In genomic region chr4:118158946-118159345, GRCh38 we compare ENCODE assay signal across 26 cellular contexts.
"Had no signal": no experiment of that assay in that cellular context is flagged by ENCODE, and none has a peak within 500 bp of the region (broad histone marks: within the 10 kb centered on the region; RNA-seq: fewer than 3 reads in every experiment).

No MANE protein-coding gene starts in this region.

- H3K4me3 ChIP-seq: esophagus squamous epithelium, lower lobe of right lung, sigmoid colon, testis, vagina had no signal

- H3K27ac Mint-ChIP-seq: activated CD8-positive, alpha-beta T cell treated with anti-CD3 and anti-CD28 coated beads, Interleukin-2, amount 10 ng/mL, durations not matched to agents 7 days and 5 days; activated naive CD4-positive, alpha-beta T cell treated with anti-CD3 and anti-CD28 coated beads, Interleukin-2, amount 50 U/mL, for 24 hours; activated T-helper 1 cell treated with anti-CD3 and anti-CD28 coated beads, Interleukin-12 subunit alpha, Interleukin-12 subunit beta, Interleukin-2, Interleukin-4 antibody, amounts not matched to agents 30 ng/mL and 10 ng/mL and 1 ng/mL, durations not matched to agents 14 hours and 24 hours and 36 hours; effector memory CD8-positive, alpha-beta T cell; immature natural killer cell; naive B cell; stimulated activated naive B cell treated with anti-CD40 and anti-IgM and Interleukin-4, amounts not matched to agents 10 μg/mL and 1 μg/mL and 100 μg/mL, for 72 hours; type B pancreatic cell had no signal

- H3K4me1 ChIP-seq: esophagus squamous epithelium, foreskin keratinocyte, lower lobe of right lung, sigmoid colon, testis, vagina had no signal

- H3K27me3 ChIP-seq: brain microvascular endothelial cell, esophagus squamous epithelium, foreskin keratinocyte, sigmoid colon, testis, vagina had no signal

- H3K36me3 Mint-ChIP-seq: activated naive CD4-positive, alpha-beta T cell treated with anti-CD3 and anti-CD28 coated beads, Interleukin-2, amount 50 U/mL, for 24 hours; immature natural killer cell; naive B cell; stimulated activated naive B cell treated with anti-CD40 and anti-IgM and Interleukin-4, amounts not matched to agents 10 μg/mL and 1 μg/mL and 100 μg/mL, for 72 hours; type B pancreatic cell had no signal

- H3K9me3 ChIP-seq: esophagus squamous epithelium, testis had no signal

- H3K4me1 Mint-ChIP-seq: activated naive CD4-positive, alpha-beta T cell treated with anti-CD3 and anti-CD28 coated beads, Interleukin-2, amount 50 U/mL, for 24 hours; immature natural killer cell; naive B cell; stimulated activated naive B cell treated with anti-CD40 and anti-IgM and Interleukin-4, amounts not matched to agents 10 μg/mL and 1 μg/mL and 100 μg/mL, for 72 hours had no signal

- H3K27ac ChIP-seq: brain microvascular endothelial cell, esophagus squamous epithelium, foreskin keratinocyte, lower lobe of right lung, sigmoid colon, testis, vagina, VCaP had no signal

- FAIRE-seq: colon had no signal

- H3K9me3 Mint-ChIP-seq: effector memory CD8-positive, alpha-beta T cell; type B pancreatic cell had no signal

- H3K36me3 ChIP-seq: brain microvascular endothelial cell, esophagus squamous epithelium, lower lobe of right lung, sigmoid colon, vagina had no signal

- DNase-seq: activated CD4-positive, alpha-beta T cell treated with anti-CD3 and anti-CD28 coated beads for 1 hour; activated CD4-positive, alpha-beta T cell treated with anti-CD3 and anti-CD28 coated beads, Interleukin-2, amount 50 U/mL, for 1 hour; activated CD8-positive, alpha-beta T cell treated with anti-CD3 and anti-CD28 coated beads, Interleukin-2, amount 10 ng/mL, durations not matched to agents 7 days and 5 days; activated gamma-delta T cell; aorta; brain microvascular endothelial cell; central memory CD4-positive, alpha-beta T cell; effector memory CD8-positive, alpha-beta T cell; esophagus squamous epithelium; foreskin keratinocyte; immature natural killer cell; lower lobe of right lung; naive B cell; retina; sigmoid colon; stimulated activated CD4-positive, alpha-beta T cell treated with anti-CD3 and anti-CD28 coated beads, Interleukin-2, amount 100 ng/mL, for 48 hours; stimulated activated CD8-positive, alpha-beta memory T cell treated with anti-CD3 and anti-CD28 coated beads, Interleukin-4, amount 100 ng/mL, for 48 hours; stimulated activated naive B cell treated with anti-CD40 and anti-IgM and Interleukin-4, amounts not matched to agents 10 μg/mL and 1 μg/mL and 100 μg/mL, for 72 hours; T-helper 2 cell; testis had no signal

- H3K27me3 Mint-ChIP-seq: activated naive CD4-positive, alpha-beta T cell treated with anti-CD3 and anti-CD28 coated beads, Interleukin-2, amount 50 U/mL, for 24 hours; effector memory CD8-positive, alpha-beta T cell; naive B cell; stimulated activated naive B cell treated with anti-CD40 and anti-IgM and Interleukin-4, amounts not matched to agents 10 μg/mL and 1 μg/mL and 100 μg/mL, for 72 hours; type B pancreatic cell had no signal

- H3K4me3 Mint-ChIP-seq: activated CD8-positive, alpha-beta T cell treated with anti-CD3 and anti-CD28 coated beads, Interleukin-2, amount 10 ng/mL, durations not matched to agents 7 days and 5 days; activated naive CD4-positive, alpha-beta T cell treated with anti-CD3 and anti-CD28 coated beads, Interleukin-2, amount 50 U/mL, for 24 hours; activated T-helper 1 cell treated with anti-CD3 and anti-CD28 coated beads, Interleukin-12 subunit alpha, Interleukin-12 subunit beta, Interleukin-2, Interleukin-4 antibody, amounts not matched to agents 30 ng/mL and 10 ng/mL and 1 ng/mL, durations not matched to agents 14 hours and 24 hours and 36 hours; effector memory CD8-positive, alpha-beta T cell; immature natural killer cell; naive B cell; stimulated activated naive B cell treated with anti-CD40 and anti-IgM and Interleukin-4, amounts not matched to agents 10 μg/mL and 1 μg/mL and 100 μg/mL, for 72 hours; type B pancreatic cell had no signal
